15 cellular contexts compared by ENCODE assay signal in the genomic region with DNA sequence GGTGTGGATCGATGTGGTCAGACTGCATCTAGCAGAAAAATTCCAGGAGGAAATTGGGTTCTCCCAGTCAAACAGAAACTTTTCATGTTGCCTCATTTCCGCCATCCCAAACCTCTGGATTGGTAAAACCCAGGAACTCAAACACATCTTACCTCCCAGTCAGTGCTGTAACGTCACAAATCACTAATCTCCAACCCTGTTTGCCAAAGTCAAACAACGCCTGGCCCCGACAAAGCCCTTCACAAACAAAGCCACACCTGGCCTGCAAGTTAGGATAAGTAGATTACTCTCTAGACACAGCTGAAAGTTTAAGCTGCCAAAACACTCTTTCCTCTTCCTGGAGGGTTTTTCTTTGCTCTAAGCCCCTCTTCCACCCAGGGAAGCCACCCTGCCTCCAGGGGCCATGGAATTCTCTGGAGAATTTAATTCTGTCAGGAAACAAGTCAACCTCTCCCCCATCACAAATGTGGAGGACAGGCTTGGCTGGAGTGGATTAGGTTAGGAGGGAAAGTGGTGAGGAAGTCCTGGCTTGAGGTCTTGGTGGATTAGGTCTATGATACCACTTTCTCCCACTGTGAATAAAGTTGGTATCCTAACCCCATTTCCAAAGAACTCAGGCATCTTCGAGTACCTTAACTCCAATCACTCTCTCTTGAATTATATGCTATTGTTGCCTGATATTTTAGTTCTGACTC.
DNase-seq lines count a peak whose midpoint lies in the region; ATAC-seq and TF ChIP-seq lines count a peak whose summit lies in the region.
"Had no signal": no experiment of that assay in that cellular context is flagged by ENCODE, and none has a peak within 500 bp of the region (broad histone marks: within the 10 kb centered on the region; RNA-seq: fewer than 3 reads in every experiment).

No MANE protein-coding gene starts in this region.

- H3K36me3 ChIP-seq in HUES48 (ENCODE audit: control insufficient read depth, insufficient read depth, low read length) (no peaks in the 10 kb centered on the region), transverse colon (no peaks in the 10 kb centered on the region)
- H3K36me3 ChIP-seq: BLaER1 treated with 17β-estradiol and CSF1 and Interleukin-3, amounts not matched to agents 10 nM and 100 nM had no signal

- H3K4me1 ChIP-seq in HUES48 (ENCODE audit: control insufficient read depth, insufficient read depth, low read length) (peaks cover 5% of the 10 kb centered on the region; the same call in 1 of the 2 replicates), transverse colon (peaks cover 0 to 10% (median 2%) of the 10 kb centered on the region in 4 donors), right cardiac atrium (ENCODE audit: control insufficient read depth, insufficient read depth, low read length) (no peaks in the 10 kb centered on the region)

- 43 to 50% methylated on average over 3 to 6 of the region's 6 CpGs for WGBS in transverse colon (ENCODE audit: low coverage in 1 of 2), 2 donors
- 69% methylated on average over 6 of the region's 6 CpGs for WGBS in right cardiac atrium

- H3K27ac ChIP-seq in HUES48 (ENCODE audit: low read depth, low read length) = peak overlapping the region; percentile 44
- peak overlapping the region in 3 of 4 donors; percentile 54 to 71 (median 56) for H3K27ac ChIP-seq in transverse colon
- no peak overlapping the region for H3K27ac ChIP-seq in coronary artery
- no peak overlapping the region for H3K27ac ChIP-seq in right cardiac atrium (ENCODE audit: low read length)
- H3K27ac ChIP-seq: BLaER1 treated with 17β-estradiol and CSF1 and Interleukin-3, amounts not matched to agents 10 nM and 100 nM; KMS-11 had no signal

- no peak overlapping the region for H3K9ac ChIP-seq in HUES48 (ENCODE audit: low read depth, low read length)
- H3K9ac ChIP-seq: BLaER1 treated with 17β-estradiol and CSF1 and Interleukin-3, amounts not matched to agents 10 nM and 100 nM; KMS-11 had no signal

- peaks cover 4% of the 10 kb centered on the region; the same call in 1 of the 2 replicates for H3K27me3 ChIP-seq in HUES48 (ENCODE audit: control insufficient read depth, insufficient read depth, low read length)
- H3K27me3 ChIP-seq in transverse colon = no peaks in the 10 kb centered on the region
- no peaks in the 10 kb centered on the region for H3K27me3 ChIP-seq in right cardiac atrium (ENCODE audit: control insufficient read depth, insufficient read depth)

- peak; percentile 41 for DNase-seq in NCI-H2107 treated with DMSO at 0.1 percent for 48 hours (lab: John Stamatoyannopoulos, UW; ENCODE audit: unreplicated experiment)
- peak; percentile 25 for DNase-seq in epithelial cell of esophagus (ENCODE audit: low read depth)
- DNase-seq in transverse colon = peak; percentile 52
- DNase-seq in coronary artery (ENCODE audit: low spot score) = no peak
- DNase-seq in NK-92 treated with Interleukin-12 subunit alpha and Interleukin-12 subunit beta, amount 100 ng/mL, for 24 hours (lab: John Stamatoyannopoulos, UW) = no peak
- no peak for DNase-seq in right cardiac atrium
- DNase-seq: activated CD4-positive, alpha-beta T cell treated with anti-CD3 and anti-CD28 coated beads, Interleukin-2, amount 50 U/mL, for 4 hours; activated naive CD8-positive, alpha-beta T cell treated with anti-CD3 and anti-CD28 coated beads, Interleukin-2, amount 10 ng/mL, durations not matched to agents 7 days and 5 days; activated T-cell treated with anti-CD3 and anti-CD28 coated beads, Interleukin-2, amount 50 U/mL, for 4 hours; effector CD8-positive, alpha-beta T cell; natural killer cell; NCI-H187 had no signal

- TF ChIP-seq CTCF in epithelial cell of esophagus (IDR thresholded peaks at IDR 0.05; ENCODE audit: insufficient read depth, low read depth, low read length, missing control alignments) = no peak
- no peak for TF ChIP-seq CTCF in transverse colon (IDR thresholded peaks at IDR 0.05)
- no peak for TF ChIP-seq CTCF in coronary artery (IDR thresholded peaks at IDR 0.05)

- TF ChIP-seq POLR2A in transverse colon (IDR thresholded peaks at IDR 0.05) = no peak

- H3K9me3 ChIP-seq in HUES48 (ENCODE audit: control insufficient read depth, insufficient read depth, low read length) = no peaks in the 10 kb centered on the region
- no peaks in the 10 kb centered on the region for H3K9me3 ChIP-seq in transverse colon
- H3K9me3 ChIP-seq in right cardiac atrium (ENCODE audit: control insufficient read depth, low read length) = no peaks in the 10 kb centered on the region

- no peak for TF ChIP-seq EP300 in transverse colon (IDR thresholded peaks at IDR 0.05; ENCODE audit: low read depth)

- in situ Hi-C loops in transverse colon (cut with MboI; ENCODE audit: low pct_ligation_motif_present in 1 of 4, low pct_unique_long_range_greater_than_20kb in 1 of 4, low sequenced_read_pairs in 3 of 4) = no loop called here

- H3K4me3 ChIP-seq in HUES48 (ENCODE audit: low read depth, low read length) (no peak overlapping the region), epithelial cell of esophagus (ENCODE audit: low read length) (no peak overlapping the region), transverse colon (no peak overlapping the region), coronary artery (no peak overlapping the region), right cardiac atrium (ENCODE audit: low read length) (no peak overlapping the region)
- H3K4me3 ChIP-seq: BLaER1 treated with 17β-estradiol and CSF1 and Interleukin-3, amounts not matched to agents 10 nM and 100 nM had no signal

- intact Hi-C loops in transverse colon (cut with DNase I; ENCODE audit: low total_unique reads) (loop anchor here (10.0 kb wide), 1 partner anchor 570 kb away; no protein-coding TSS in a partner anchor), right cardiac atrium (cut with DNase I) (no loop called here)

- no peak for ATAC-seq in right cardiac atrium
- ATAC-seq: activated T-cell treated with anti-CD3 and anti-CD28 coated beads, Interleukin-2, amount 50 U/mL, for 4 hours; natural killer cell had no signal

Comparison
In these comparisons a context has a peak if more than half of its experiments do, and no peak if none do; other contexts are left out.
1. H3K27ac ChIP-seq: peak in HUES48 (single experiment) and transverse colon (3 of 4); none in coronary artery (0 of 2) and right cardiac atrium (single experiment).
2. DNase-seq: peak in NCI-H2107 treated with DMSO at 0.1 percent for 48 hours (single experiment), epithelial cell of esophagus (single experiment) and transverse colon (single experiment); none in coronary artery (single experiment), NK-92 treated with Interleukin-12 subunit alpha and Interleukin-12 subunit beta, amount 100 ng/mL, for 24 hours (single experiment) and right cardiac atrium (0 of 3).